ENCODE assay signal across 13 cellular contexts in the genomic region with DNA sequence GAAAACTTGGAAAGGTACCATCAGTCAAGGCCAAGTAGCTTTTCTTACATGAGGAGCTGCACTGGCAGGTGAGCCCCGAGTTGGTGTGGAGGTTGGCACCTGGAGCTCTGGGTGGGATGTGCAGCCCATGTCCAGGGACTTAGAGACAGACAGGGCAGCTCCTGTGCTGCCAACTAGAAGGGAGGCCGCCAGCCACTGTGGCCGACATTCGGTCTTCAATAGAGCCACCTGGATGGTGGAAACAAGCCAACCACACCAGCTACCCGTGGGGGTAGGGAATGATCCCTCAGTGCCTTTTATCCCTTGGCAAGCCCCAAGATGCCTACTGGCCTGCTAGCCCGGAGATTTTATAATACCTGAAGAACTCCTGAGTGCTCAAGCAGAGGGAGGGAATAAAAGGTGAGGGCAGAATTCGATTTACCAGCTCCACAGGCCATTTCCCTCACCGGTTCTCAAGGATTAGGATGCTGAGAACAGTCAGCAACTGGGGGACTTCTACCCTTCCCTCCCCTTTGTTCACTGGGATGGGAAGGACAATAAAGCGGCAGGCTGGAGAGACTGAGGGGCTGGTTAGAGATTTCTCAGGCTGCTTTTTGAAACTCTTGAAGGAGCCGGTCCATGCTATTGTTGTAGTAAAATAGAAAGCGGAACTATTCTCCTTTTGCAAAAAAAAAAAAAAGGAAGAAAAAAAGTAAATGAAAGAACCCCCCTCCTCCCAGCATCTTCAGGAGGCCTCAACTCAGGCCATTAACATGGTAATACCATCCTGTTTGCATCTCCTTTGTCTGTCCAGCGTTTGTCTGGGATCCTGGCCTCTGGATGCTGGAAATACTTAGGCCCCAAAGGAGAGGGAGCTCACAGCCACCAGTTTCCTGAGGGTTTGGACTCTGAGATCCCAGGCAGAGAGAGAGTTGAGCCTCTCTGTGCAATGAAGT.
DNase-seq lines count a peak whose midpoint lies in the region; ATAC-seq and TF ChIP-seq lines count a peak whose summit lies in the region.
"Had no signal": no experiment of that assay in that cellular context is flagged by ENCODE, and none has a peak within 500 bp of the region (broad histone marks: within the 10 kb centered on the region; RNA-seq: fewer than 3 reads in every experiment).

No MANE protein-coding gene starts in this region.

- intact Hi-C loops in natural killer cell (cut with micrococcal nuclease): no loop called here

- no peak overlapping the region for H3K4ac ChIP-seq in mesendoderm (ENCODE audit: low read depth, low read length)

- H3K56ac ChIP-seq in mesendoderm (ENCODE audit: low read length): no peak overlapping the region

- H3K36me3 ChIP-seq in GM06990 (ENCODE audit: control insufficient read depth, insufficient read depth, low read length) (no peaks in the 10 kb centered on the region), RWPE2 (ENCODE audit: low read depth) (no peaks in the 10 kb centered on the region), mesendoderm (ENCODE audit: control insufficient read depth, insufficient read depth, low read length) (no peaks in the 10 kb centered on the region)

- H3K27me3 Mint-ChIP-seq in natural killer cell (ENCODE audit: low read depth in 2 of 2): no peaks in the 10 kb centered on the region
- H3K27me3 Mint-ChIP-seq: activated T-helper 17 cell treated with anti-CD3 and anti-CD28 coated beads, Interleukin-2, amount 50 U/mL, for 72 hours; CD4-positive, alpha-beta T cell had no signal

- H4K8ac ChIP-seq in mesendoderm (ENCODE audit: low read depth, low read length): no peak overlapping the region

- H3K9me3 ChIP-seq in RWPE2 (ENCODE audit: severe bottlenecking): no peaks in the 10 kb centered on the region

- TF ChIP-seq CTCF in GM06990 (IDR thresholded peaks at IDR 0.05; ENCODE audit: insufficient read depth, low read length, poor library complexity, severe bottlenecking) (no peak), RWPE2 (IDR thresholded peaks at IDR 0.05; ENCODE audit: poor library complexity, severe bottlenecking) (no peak), natural killer cell (IDR thresholded peaks at IDR 0.05) (no peak)

- H2BK120ac ChIP-seq in mesendoderm (ENCODE audit: low read depth, low read length): no peak overlapping the region

- peaks cover 19 to 21% of the 10 kb centered on the region in 2 donors for H3K4me1 Mint-ChIP-seq in natural killer cell

- no peak overlapping the region for H2BK5ac ChIP-seq in mesendoderm (ENCODE audit: low read length)

- H3K4me3 ChIP-seq in GM06990 (replicated peaks; ENCODE audit: low read depth, low read length): no peak overlapping the region; the same call in 1 of the 2 replicates
- no peak overlapping the region for H3K4me3 ChIP-seq in RWPE2 (ENCODE audit: severe bottlenecking)
- H3K4me3 ChIP-seq in mesendoderm (ENCODE audit: low read length): no peak overlapping the region

- H4K5ac ChIP-seq in mesendoderm (ENCODE audit: low read length): no peak overlapping the region

- no peaks in the 10 kb centered on the region for H3K9me3 Mint-ChIP-seq in natural killer cell
- H3K9me3 Mint-ChIP-seq: activated T-helper 17 cell treated with anti-CD3 and anti-CD28 coated beads, Interleukin-2, amount 50 U/mL, for 72 hours; CD4-positive, alpha-beta T cell had no signal

- H3K36me3 Mint-ChIP-seq in natural killer cell: no peaks in the 10 kb centered on the region

- no CpG with 5 or more reads among the region's 12 CpGs for WGBS in mesendoderm (ENCODE audit: extremely low coverage, insufficient coverage, low lambda C conversion rate)

- H3K27ac ChIP-seq in RWPE2 (ENCODE audit: poor library complexity, severe bottlenecking) (peak overlapping the region; percentile 99), mesendoderm (ENCODE audit: low read depth, low read length) (peak overlapping the region; percentile 27)

- H3K23ac ChIP-seq in mesendoderm (ENCODE audit: low read length): no peak overlapping the region

- peak; percentile 47 for DNase-seq in GM06990 (ENCODE audit: extremely low read depth, insufficient read length)
- no peak for DNase-seq in RWPE2 (ENCODE audit: low spot score)
- no peak for DNase-seq in mesendoderm
- DNase-seq in activated T-cell treated with anti-CD3 and anti-CD28 coated beads, Interleukin-2, amount 50 U/mL, for 48 hours: no peak
- DNase-seq in activated CD4-positive, alpha-beta T cell treated with anti-CD3 and anti-CD28 coated beads for 48 hours: no peak
- DNase-seq in natural killer cell: no peak
- DNase-seq: CD4-positive, alpha-beta T cell; NCI-H510A had no signal

- H3K79me2 ChIP-seq in mesendoderm (ENCODE audit: control insufficient read depth, insufficient read depth, low read length): no peaks in the 10 kb centered on the region

- H3K79me1 ChIP-seq in mesendoderm (ENCODE audit: low read length): no peaks in the 10 kb centered on the region

- ATAC-seq in HG02642 (IDR thresholded peaks at IDR 0.05; ENCODE audit: poor library complexity, unreplicated experiment) (peak; percentile 48), RWPE2 (ENCODE audit: low read depth) (no peak), HG03039 (IDR thresholded peaks at IDR 0.05; ENCODE audit: unreplicated experiment) (no peak), natural killer cell (no peak)
- ATAC-seq: activated T-helper 17 cell treated with anti-CD3 and anti-CD28 coated beads, Interleukin-2, amount 50 U/mL, for 72 hours; HCT116; HepG2 had no signal

- peak overlapping the region in 1 of 2 donors; percentile 36 for H3K27ac Mint-ChIP-seq in natural killer cell
- H3K27ac Mint-ChIP-seq: activated T-helper 17 cell treated with anti-CD3 and anti-CD28 coated beads, Interleukin-2, amount 50 U/mL, for 72 hours; CD4-positive, alpha-beta T cell had no signal

- H3K18ac ChIP-seq in mesendoderm (ENCODE audit: low read length): no peak overlapping the region

- H3K27me3 ChIP-seq in GM06990 (replicated peaks; ENCODE audit: control insufficient read depth, insufficient read depth, low read length): no peaks in the 10 kb centered on the region
- no peaks in the 10 kb centered on the region for H3K27me3 ChIP-seq in RWPE2 (ENCODE audit: insufficient read depth, poor library complexity, severe bottlenecking)
- H3K27me3 ChIP-seq in mesendoderm (ENCODE audit: insufficient read depth, low read length, poor library complexity): no peaks in the 10 kb centered on the region

- no peak overlapping the region for H2BK15ac ChIP-seq in mesendoderm (replicated peaks; ENCODE audit: low read depth)

- H3K4me3 Mint-ChIP-seq in natural killer cell: no peak overlapping the region
- H3K4me3 Mint-ChIP-seq: activated T-helper 17 cell treated with anti-CD3 and anti-CD28 coated beads, Interleukin-2, amount 50 U/mL, for 72 hours; CD4-positive, alpha-beta T cell had no signal

- no peak overlapping the region for H2AK5ac ChIP-seq in mesendoderm (ENCODE audit: low read length)

- H3K4me1 ChIP-seq in RWPE2 (ENCODE audit: insufficient read depth, poor library complexity, severe bottlenecking) (peaks cover 50% of the 10 kb centered on the region), mesendoderm (ENCODE audit: control insufficient read depth, low read depth, low read length) (peaks cover 1% of the 10 kb centered on the region)

- H3K4me2 ChIP-seq in mesendoderm (ENCODE audit: low read length): no peak overlapping the region

- no peak overlapping the region for H3K9ac ChIP-seq in mesendoderm (ENCODE audit: low read length)
